ENCODE assay signal across 1 cellular context in the genomic region with DNA sequence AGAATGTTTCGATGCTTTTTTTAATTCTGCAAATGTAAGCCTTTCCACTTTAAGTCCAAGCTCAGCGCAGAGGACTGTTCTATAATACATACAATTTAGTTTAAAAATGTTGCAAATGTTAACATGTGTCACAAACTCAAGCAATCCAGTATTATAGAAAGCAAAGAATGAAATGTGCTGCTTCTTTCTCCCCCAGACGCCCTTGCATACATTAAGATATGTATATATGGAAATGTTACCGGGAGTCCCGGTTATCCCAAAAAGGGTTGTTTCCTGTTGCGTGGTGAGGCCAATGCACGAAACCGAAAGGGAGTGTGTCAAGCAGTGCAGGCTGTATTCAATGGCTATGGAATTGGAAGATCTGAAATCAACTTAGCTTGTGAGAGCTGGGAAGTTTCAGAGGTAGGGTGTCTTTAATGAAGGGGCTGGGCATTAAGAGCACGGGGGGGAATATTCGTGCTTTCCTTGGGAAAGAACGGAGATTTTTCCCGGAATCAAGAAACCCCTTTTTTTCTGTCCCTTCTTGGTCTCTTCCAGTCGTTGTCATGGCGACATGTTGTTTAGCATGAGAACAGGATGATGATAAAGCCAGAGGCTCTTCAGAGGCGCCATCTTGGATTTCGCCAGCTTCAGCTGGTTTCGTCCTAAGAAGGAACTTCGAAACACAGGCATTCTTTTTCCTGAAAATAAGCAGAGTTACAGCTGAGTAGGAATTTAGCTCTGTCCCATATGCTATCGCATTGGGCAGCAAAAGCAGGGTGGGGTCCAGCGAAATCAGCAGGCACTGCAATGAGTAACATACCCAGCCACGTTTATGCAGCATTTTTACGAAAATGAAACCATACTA.
TF ChIP-seq lines count a peak whose summit lies in the region.

No MANE protein-coding gene starts in this region.

TF ChIP-seq in K562, 482 proteins besides CTCF, POLR2A, EP300 and RAD21 (continued from another document and continues in another):
- TF ChIP-seq, protein P1, sequence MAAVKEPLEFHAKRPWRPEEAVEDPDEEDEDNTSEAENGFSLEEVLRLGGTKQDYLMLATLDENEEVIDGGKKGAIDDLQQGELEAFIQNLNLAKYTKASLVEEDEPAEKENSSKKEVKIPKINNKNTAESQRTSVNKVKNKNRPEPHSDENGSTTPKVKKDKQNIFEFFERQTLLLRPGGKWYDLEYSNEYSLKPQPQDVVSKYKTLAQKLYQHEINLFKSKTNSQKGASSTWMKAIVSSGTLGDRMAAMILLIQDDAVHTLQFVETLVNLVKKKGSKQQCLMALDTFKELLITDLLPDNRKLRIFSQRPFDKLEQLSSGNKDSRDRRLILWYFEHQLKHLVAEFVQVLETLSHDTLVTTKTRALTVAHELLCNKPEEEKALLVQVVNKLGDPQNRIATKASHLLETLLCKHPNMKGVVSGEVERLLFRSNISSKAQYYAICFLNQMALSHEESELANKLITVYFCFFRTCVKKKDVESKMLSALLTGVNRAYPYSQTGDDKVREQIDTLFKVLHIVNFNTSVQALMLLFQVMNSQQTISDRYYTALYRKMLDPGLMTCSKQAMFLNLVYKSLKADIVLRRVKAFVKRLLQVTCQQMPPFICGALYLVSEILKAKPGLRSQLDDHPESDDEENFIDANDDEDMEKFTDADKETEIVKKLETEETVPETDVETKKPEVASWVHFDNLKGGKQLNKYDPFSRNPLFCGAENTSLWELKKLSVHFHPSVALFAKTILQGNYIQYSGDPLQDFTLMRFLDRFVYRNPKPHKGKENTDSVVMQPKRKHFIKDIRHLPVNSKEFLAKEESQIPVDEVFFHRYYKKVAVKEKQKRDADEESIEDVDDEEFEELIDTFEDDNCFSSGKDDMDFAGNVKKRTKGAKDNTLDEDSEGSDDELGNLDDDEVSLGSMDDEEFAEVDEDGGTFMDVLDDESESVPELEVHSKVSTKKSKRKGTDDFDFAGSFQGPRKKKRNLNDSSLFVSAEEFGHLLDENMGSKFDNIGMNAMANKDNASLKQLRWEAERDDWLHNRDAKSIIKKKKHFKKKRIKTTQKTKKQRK (IDR thresholded peaks at IDR 0.05; ENCODE audit: borderline replicate concordance, low read depth, low read length): no peak
- TF ChIP-seq, protein P2, sequence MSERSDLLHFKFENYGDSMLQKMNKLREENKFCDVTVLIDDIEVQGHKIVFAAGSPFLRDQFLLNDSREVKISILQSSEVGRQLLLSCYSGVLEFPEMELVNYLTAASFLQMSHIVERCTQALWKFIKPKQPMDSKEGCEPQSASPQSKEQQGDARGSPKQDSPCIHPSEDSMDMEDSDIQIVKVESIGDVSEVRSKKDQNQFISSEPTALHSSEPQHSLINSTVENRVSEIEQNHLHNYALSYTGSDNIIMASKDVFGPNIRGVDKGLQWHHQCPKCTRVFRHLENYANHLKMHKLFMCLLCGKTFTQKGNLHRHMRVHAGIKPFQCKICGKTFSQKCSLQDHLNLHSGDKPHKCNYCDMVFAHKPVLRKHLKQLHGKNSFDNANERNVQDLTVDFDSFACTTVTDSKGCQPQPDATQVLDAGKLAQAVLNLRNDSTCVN (CRISPR knock-in tag; IDR thresholded peaks at IDR 0.05): peak; percentile 76; the same call in 1 of the 2 replicates
- no peak for TF ChIP-seq ESRRA (IDR thresholded peaks at IDR 0.05; ENCODE audit: borderline replicate concordance, low read depth)
- TF ChIP-seq MYNN (IDR thresholded peaks at IDR 0.05): no peak
- no peak for TF ChIP-seq MYNN (CRISPR knock-in tag; IDR thresholded peaks at IDR 0.05)
- no peak for TF ChIP-seq SIRT6 (IDR thresholded peaks at IDR 0.05; ENCODE audit: low read depth, low read length)
- no peak for TF ChIP-seq HNRNPH1 (optimal IDR thresholded peaks at IDR 0.05; ENCODE audit: low read depth, low read length)
- TF ChIP-seq ZKSCAN1 (IDR thresholded peaks at IDR 0.05; ENCODE audit: low read depth, low read length): no peak; the same call in 1 of the 2 replicates
- TF ChIP-seq ZNF507 (tag; conservative IDR thresholded peaks at IDR 0.05): no peak
- TF ChIP-seq, protein P3, sequence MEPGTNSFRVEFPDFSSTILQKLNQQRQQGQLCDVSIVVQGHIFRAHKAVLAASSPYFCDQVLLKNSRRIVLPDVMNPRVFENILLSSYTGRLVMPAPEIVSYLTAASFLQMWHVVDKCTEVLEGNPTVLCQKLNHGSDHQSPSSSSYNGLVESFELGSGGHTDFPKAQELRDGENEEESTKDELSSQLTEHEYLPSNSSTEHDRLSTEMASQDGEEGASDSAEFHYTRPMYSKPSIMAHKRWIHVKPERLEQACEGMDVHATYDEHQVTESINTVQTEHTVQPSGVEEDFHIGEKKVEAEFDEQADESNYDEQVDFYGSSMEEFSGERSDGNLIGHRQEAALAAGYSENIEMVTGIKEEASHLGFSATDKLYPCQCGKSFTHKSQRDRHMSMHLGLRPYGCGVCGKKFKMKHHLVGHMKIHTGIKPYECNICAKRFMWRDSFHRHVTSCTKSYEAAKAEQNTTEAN (CRISPR knock-in tag; IDR thresholded peaks at IDR 0.05): no peak
- peak; percentile 96 for TF ChIP-seq NBN (IDR thresholded peaks at IDR 0.05; ENCODE audit: low read depth)
- TF ChIP-seq ZSCAN29 (IDR thresholded peaks at IDR 0.05): no peak; the same call in 1 of the 2 replicates
- TF ChIP-seq EZH2 (IDR thresholded peaks at IDR 0.05; ENCODE audit: borderline replicate concordance, low read depth, low read length): no peak
- peak; percentile 79 for TF ChIP-seq TAF7 (tag; IDR thresholded peaks at IDR 0.05)
- TF ChIP-seq, protein P4, sequence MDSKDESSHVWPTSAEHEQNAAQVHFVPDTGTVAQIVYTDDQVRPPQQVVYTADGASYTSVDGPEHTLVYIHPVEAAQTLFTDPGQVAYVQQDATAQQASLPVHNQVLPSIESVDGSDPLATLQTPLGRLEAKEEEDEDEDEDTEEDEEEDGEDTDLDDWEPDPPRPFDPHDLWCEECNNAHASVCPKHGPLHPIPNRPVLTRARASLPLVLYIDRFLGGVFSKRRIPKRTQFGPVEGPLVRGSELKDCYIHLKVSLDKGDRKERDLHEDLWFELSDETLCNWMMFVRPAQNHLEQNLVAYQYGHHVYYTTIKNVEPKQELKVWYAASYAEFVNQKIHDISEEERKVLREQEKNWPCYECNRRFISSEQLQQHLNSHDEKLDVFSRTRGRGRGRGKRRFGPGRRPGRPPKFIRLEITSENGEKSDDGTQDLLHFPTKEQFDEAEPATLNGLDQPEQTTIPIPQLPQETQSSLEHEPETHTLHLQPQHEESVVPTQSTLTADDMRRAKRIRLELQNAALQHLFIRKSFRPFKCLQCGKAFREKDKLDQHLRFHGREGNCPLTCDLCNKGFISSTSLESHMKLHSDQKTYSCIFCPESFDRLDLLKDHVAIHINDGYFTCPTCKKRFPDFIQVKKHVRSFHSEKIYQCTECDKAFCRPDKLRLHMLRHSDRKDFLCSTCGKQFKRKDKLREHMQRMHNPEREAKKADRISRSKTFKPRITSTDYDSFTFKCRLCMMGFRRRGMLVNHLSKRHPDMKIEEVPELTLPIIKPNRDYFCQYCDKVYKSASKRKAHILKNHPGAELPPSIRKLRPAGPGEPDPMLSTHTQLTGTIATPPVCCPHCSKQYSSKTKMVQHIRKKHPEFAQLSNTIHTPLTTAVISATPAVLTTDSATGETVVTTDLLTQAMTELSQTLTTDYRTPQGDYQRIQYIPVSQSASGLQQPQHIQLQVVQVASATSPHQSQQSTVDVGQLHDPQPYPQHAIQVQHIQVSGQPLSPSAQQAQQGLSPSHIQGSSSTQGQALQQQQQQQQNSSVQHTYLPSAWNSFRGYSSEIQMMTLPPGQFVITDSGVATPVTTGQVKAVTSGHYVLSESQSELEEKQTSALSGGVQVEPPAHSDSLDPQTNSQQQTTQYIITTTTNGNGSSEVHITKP (IDR thresholded peaks at IDR 0.05; ENCODE audit: partially characterized antibody): peak; percentile 100
- no peak for TF ChIP-seq FOXA1 (IDR thresholded peaks at IDR 0.05; ENCODE audit: borderline replicate concordance)
- TF ChIP-seq, protein P5, sequence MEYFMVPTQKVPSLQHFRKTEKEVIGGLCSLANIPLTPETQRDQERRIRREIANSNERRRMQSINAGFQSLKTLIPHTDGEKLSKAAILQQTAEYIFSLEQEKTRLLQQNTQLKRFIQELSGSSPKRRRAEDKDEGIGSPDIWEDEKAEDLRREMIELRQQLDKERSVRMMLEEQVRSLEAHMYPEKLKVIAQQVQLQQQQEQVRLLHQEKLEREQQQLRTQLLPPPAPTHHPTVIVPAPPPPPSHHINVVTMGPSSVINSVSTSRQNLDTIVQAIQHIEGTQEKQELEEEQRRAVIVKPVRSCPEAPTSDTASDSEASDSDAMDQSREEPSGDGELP (CRISPR knock-in tag; IDR thresholded peaks at IDR 0.05; ENCODE audit: borderline replicate concordance): peak; percentile 89
- no peak for TF ChIP-seq MCM7 (IDR thresholded peaks at IDR 0.05)
- TF ChIP-seq U2AF1 (optimal IDR thresholded peaks at IDR 0.05; ENCODE audit: low read depth, low read length): no peak
- TF ChIP-seq CC2D1A (IDR thresholded peaks at IDR 0.05): no peak; the same call in 1 of the 2 replicates
- TF ChIP-seq MAFK (IDR thresholded peaks at IDR 0.05; ENCODE audit: low read length): no peak
- peak; percentile 29; the same call in 1 of the 2 replicates for TF ChIP-seq JUN (IDR thresholded peaks at IDR 0.05; ENCODE audit: borderline replicate concordance, low read depth, low read length)
- no peak for TF ChIP-seq JUN (CRISPR knock-in tag; IDR thresholded peaks at IDR 0.05; ENCODE audit: borderline replicate concordance)
- TF ChIP-seq NCOA6 (IDR thresholded peaks at IDR 0.05): no peak
- peak; percentile 51; the same call in 1 of the 2 replicates for TF ChIP-seq MTA3 (IDR thresholded peaks at IDR 0.05; ENCODE audit: borderline replicate concordance)
- TF ChIP-seq YY1 (IDR thresholded peaks at IDR 0.05; ENCODE audit: borderline replicate concordance in 1 of 3, control insufficient read depth in 1 of 3, extremely low read depth in 1 of 3, insufficient read depth in 3 of 3, insufficient read length in 1 of 3, insufficient replicate concordance in 2 of 3, low read depth in 1 of 3, low read length in 2 of 3): peak; percentile 94 to 100 (median 95)
- TF ChIP-seq ETV1 (tag; conservative IDR thresholded peaks at IDR 0.05; ENCODE audit: low read depth): peak; percentile 86
- no peak for TF ChIP-seq ZNF644 (tag; IDR thresholded peaks at IDR 0.05; ENCODE audit: low read depth)
- no peak for TF ChIP-seq NR4A1 (CRISPR knock-in tag; IDR thresholded peaks at IDR 0.05)
- no peak for TF ChIP-seq NR4A1 (tag; IDR thresholded peaks at IDR 0.05)
- 0 out of 2 replicates have a peak, but pooled peaks have one; percentile 22 for TF ChIP-seq CBFA2T3 (IDR thresholded peaks at IDR 0.05)
- no peak for TF ChIP-seq ZNF717 (CRISPR knock-in tag; IDR thresholded peaks at IDR 0.05)
- TF ChIP-seq RFX1 (IDR thresholded peaks at IDR 0.05): peak; percentile 100
- TF ChIP-seq NCOR1 (IDR thresholded peaks at IDR 0.05): 0 out of 2 replicates have a peak, but pooled peaks have one; percentile 4
- TF ChIP-seq FUS (optimal IDR thresholded peaks at IDR 0.05; ENCODE audit: low read depth, low read length): no peak
- TF ChIP-seq CBX5 (IDR thresholded peaks at IDR 0.05; ENCODE audit: borderline replicate concordance, low read depth): no peak
- TF ChIP-seq ILF3 (IDR thresholded peaks at IDR 0.05; ENCODE audit: borderline replicate concordance): no peak; the same call in 1 of the 2 replicates
- TF ChIP-seq RBM39 (optimal IDR thresholded peaks at IDR 0.05; ENCODE audit: low read depth, low read length): no peak
- 0 out of 2 replicates have a peak, but pooled peaks have one; percentile 11 for TF ChIP-seq GATAD2B (IDR thresholded peaks at IDR 0.05; ENCODE audit: borderline replicate concordance)
- TF ChIP-seq, protein P6, sequence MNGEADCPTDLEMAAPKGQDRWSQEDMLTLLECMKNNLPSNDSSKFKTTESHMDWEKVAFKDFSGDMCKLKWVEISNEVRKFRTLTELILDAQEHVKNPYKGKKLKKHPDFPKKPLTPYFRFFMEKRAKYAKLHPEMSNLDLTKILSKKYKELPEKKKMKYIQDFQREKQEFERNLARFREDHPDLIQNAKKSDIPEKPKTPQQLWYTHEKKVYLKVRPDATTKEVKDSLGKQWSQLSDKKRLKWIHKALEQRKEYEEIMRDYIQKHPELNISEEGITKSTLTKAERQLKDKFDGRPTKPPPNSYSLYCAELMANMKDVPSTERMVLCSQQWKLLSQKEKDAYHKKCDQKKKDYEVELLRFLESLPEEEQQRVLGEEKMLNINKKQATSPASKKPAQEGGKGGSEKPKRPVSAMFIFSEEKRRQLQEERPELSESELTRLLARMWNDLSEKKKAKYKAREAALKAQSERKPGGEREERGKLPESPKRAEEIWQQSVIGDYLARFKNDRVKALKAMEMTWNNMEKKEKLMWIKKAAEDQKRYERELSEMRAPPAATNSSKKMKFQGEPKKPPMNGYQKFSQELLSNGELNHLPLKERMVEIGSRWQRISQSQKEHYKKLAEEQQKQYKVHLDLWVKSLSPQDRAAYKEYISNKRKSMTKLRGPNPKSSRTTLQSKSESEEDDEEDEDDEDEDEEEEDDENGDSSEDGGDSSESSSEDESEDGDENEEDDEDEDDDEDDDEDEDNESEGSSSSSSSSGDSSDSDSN (IDR thresholded peaks at IDR 0.05; ENCODE audit: borderline replicate concordance in 1 of 2, low read depth in 2 of 2, low read length in 2 of 2): no peak
- TF ChIP-seq CHD4 (IDR thresholded peaks at IDR 0.05; ENCODE audit: insufficient read depth, insufficient replicate concordance, low read depth, low read length, poor library complexity, severe bottlenecking): peak; percentile 14
- no peak for TF ChIP-seq CHCHD3 (CRISPR knock-in tag; IDR thresholded peaks at IDR 0.05)
- TF ChIP-seq DIDO1 (tag; IDR thresholded peaks at IDR 0.05; ENCODE audit: low read depth): no peak
- TF ChIP-seq ZFPM2 (CRISPR knock-in tag; IDR thresholded peaks at IDR 0.05): no peak
- no peak for TF ChIP-seq YBX1 (IDR thresholded peaks at IDR 0.05)
- TF ChIP-seq, protein P7, sequence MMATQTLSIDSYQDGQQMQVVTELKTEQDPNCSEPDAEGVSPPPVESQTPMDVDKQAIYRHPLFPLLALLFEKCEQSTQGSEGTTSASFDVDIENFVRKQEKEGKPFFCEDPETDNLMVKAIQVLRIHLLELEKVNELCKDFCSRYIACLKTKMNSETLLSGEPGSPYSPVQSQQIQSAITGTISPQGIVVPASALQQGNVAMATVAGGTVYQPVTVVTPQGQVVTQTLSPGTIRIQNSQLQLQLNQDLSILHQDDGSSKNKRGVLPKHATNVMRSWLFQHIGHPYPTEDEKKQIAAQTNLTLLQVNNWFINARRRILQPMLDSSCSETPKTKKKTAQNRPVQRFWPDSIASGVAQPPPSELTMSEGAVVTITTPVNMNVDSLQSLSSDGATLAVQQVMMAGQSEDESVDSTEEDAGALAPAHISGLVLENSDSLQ (IDR thresholded peaks at IDR 0.05): peak; percentile 51
- no peak for TF ChIP-seq HDAC8 (tag; IDR thresholded peaks at IDR 0.05)
- no peak for TF ChIP-seq ZNF232 (CRISPR knock-in tag; IDR thresholded peaks at IDR 0.05)
- no peak for TF ChIP-seq SMC3 (conservative IDR thresholded peaks at IDR 0.05; ENCODE audit: insufficient read depth, low read depth, low read length)
